17 cellular contexts compared by ENCODE assay signal in the genomic region with DNA sequence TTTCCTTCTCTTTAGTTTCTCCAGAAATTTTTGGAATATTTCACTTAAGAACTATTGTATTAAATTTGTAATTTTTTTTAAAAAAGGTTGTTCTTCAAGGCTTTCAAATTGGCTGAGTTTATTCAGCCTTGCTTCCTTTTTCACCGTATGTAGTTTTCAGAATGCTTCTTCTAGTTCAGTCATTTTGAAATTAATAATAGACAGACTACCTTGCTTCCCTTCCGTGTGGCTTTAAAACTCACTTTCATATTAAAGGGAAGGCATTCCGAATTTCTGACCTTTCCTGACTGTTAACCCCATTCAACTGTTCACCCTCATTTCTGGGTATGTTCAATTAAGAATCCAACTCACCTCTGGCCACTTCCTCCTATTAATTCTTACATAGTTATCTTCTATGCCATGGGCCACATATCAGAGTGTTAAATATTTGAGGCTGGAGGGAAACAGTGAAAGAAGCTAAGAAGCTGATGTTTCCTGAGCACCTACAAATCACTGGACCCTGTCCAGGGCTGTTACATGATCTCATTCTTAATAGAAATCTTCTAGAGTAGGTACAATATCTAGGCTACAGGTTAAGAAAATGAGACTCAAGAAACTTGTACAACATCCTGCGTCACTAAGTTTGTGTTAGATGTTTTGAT.
DNase-seq lines count a peak whose midpoint lies in the region; ATAC-seq and TF ChIP-seq lines count a peak whose summit lies in the region.
"Had no signal": no experiment of that assay in that cellular context is flagged by ENCODE, and none has a peak within 500 bp of the region (broad histone marks: within the 10 kb centered on the region; RNA-seq: fewer than 3 reads in every experiment).

No MANE protein-coding gene starts in this region.

- ATAC-seq in GM19324 (IDR thresholded peaks at IDR 0.05; ENCODE audit: low FRiP score, unreplicated experiment) (peak; percentile 39), GM21825 (IDR thresholded peaks at IDR 0.05; ENCODE audit: unreplicated experiment) (peak; percentile 61), HG03354 (IDR thresholded peaks at IDR 0.05; ENCODE audit: poor library complexity, severe bottlenecking, unreplicated experiment) (peak; percentile 83)
- ATAC-seq: activated CD8-positive, alpha-beta memory T cell treated with anti-CD3 and anti-CD28 coated beads, Interleukin-2, amount 10 ng/mL, durations not matched to agents 7 days and 5 days; effector memory CD8-positive, alpha-beta T cell had no signal

- DNase-seq in GM10248 (ENCODE audit: extremely low spot score) (peak; percentile 10), NCI-H1930 (lab: John Stamatoyannopoulos, UW) (no peak), NCI-H774 (lab: John Stamatoyannopoulos, UW) (no peak), H4 (ENCODE audit: low spot score) (no peak), inferior parietal cortex (ENCODE audit: extremely low spot score) (no peak)
- DNase-seq: 8988T; activated CD8-positive, alpha-beta memory T cell treated with anti-CD3 and anti-CD28 coated beads, Interleukin-2, amount 10 ng/mL, durations not matched to agents 7 days and 5 days; activated effector memory CD4-positive, alpha-beta T cell treated with anti-CD3 and anti-CD28 coated beads, Interleukin-2, amount 50 U/mL, for 16 hours; DMS 273 treated with DMSO at 0.1 percent for 48 hours; effector memory CD8-positive, alpha-beta T cell; NCI-H1105; Right ventricle myocardium superior; stimulated activated naive CD4-positive, alpha-beta T cell treated with Interleukin-2 at 50 U/mL for 16 hours; T-helper 2 cell had no signal

- CTCF ChIA-PET in GM10248 (lab: Yijun Ruan, JAX): no interaction called here

- no peak for TF ChIP-seq CTCF in GM10248 (IDR thresholded peaks at IDR 0.05; ENCODE audit: control extremely low read depth, extremely low read depth, low read depth, missing control alignments)

- POLR2A ChIA-PET in GM10248 (lab: Yijun Ruan, JAX): no interaction called here
